ENCODE assay signal across 19 cellular contexts in the genomic region with DNA sequence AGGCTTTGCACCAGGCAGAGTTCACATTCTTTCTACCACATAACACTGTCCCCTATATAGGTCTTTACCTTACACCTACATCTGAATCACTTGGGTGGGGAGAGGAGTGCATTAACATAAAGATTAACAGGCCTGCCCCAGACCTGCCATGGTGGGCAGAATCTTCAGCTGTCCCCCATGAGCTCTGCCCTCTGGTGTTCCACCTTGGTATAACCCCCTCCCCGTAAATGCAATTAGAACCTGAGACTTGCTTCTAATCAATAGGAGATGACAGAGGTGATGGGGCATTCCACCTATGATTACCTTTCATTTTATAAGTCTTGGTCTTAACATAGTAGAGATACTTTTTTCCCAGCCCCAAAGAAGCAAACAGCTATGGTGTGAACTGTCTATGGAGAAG.
DNase-seq lines count a peak whose midpoint lies in the region; TF ChIP-seq lines count a peak whose summit lies in the region.
"Had no signal": no experiment of that assay in that cellular context is flagged by ENCODE, and none has a peak within 500 bp of the region (broad histone marks: within the 10 kb centered on the region; RNA-seq: fewer than 3 reads in every experiment).

No MANE protein-coding gene starts in this region.

- DNase-seq in GM12864 (ENCODE audit: low read depth): no peak
- DNase-seq in KBM-7: peak; percentile 28
- DNase-seq in WERI-Rb-1: peak; percentile 14
- DNase-seq in retinal pigment epithelial cell (ENCODE audit: low read depth): no peak
- DNase-seq in NCI-H345 treated with DMSO at 0.1 percent for 48 hours (lab: John Stamatoyannopoulos, UW; ENCODE audit: unreplicated experiment): no peak
- no peak for DNase-seq in stimulated activated CD8-positive, alpha-beta memory T cell treated with anti-CD3 and anti-CD28 coated beads, Interleukin-4, amount 100 ng/mL, for 48 hours
- no peak for DNase-seq in GM13977 (ENCODE audit: low spot score)
- DNase-seq: activated CD4-positive, alpha-beta memory T cell treated with anti-CD3 and anti-CD28 coated beads, Interleukin-2, amount 10 ng/mL, durations not matched to agents 7 days and 5 days; activated CD4-positive, CD25-positive, alpha-beta regulatory T cell; activated effector memory CD4-positive, alpha-beta T cell treated with anti-CD3 and anti-CD28 coated beads, Interleukin-2, amount 50 U/mL, for 16 hours; CD8-positive, alpha-beta memory T cell; DMS53; effector memory CD8-positive, alpha-beta T cell; mammary epithelial cell; NCI-H226; stimulated activated CD4-positive, alpha-beta T cell treated with anti-CD3 and anti-CD28 coated beads, Interleukin-4, amount 100 ng/mL, for 24 hours; stimulated activated naive CD8-positive, alpha-beta T cell treated with anti-CD3 and anti-CD28 coated beads, Interleukin-15, Interleukin-2, amounts not matched to agents 100 U/mL and 50 U/mL, for 24 hours; T-helper 9 cell had no signal

- TF ChIP-seq CTCF in GM12864 (IDR thresholded peaks at IDR 0.05; ENCODE audit: low read depth, low read length, missing control alignments) (peak; percentile 34), WERI-Rb-1 (IDR thresholded peaks at IDR 0.05; ENCODE audit: low read depth, low read length) (peak; percentile 48), retinal pigment epithelial cell (conservative IDR thresholded peaks at IDR 0.05; ENCODE audit: low read depth, low read length) (peak; percentile 25), GM13977 (IDR thresholded peaks at IDR 0.05; ENCODE audit: extremely low read depth, insufficient read depth, missing control alignments) (no peak)

- H3K9me3 ChIP-seq in WERI-Rb-1 (ENCODE audit: severe bottlenecking): peaks cover 3% of the 10 kb centered on the region

- in situ Hi-C loops in KBM-7 (cut with MboI; ENCODE audit: low pct_unique_long_range_greater_than_20kb, low sequenced_read_pairs) (no loop called here), GM13977 (cut with MboI; ENCODE audit: low pct_unique_long_range_greater_than_20kb, low sequenced_read_pairs, unreplicated experiment) (no loop called here)

- no peak overlapping the region for H3K27ac ChIP-seq in WERI-Rb-1
- H3K27ac ChIP-seq: esophagus muscularis mucosa had no signal

- H3K36me3 ChIP-seq in WERI-Rb-1: no peaks in the 10 kb centered on the region
- H3K36me3 ChIP-seq: esophagus muscularis mucosa had no signal

- H3K27me3 ChIP-seq in WERI-Rb-1 (ENCODE audit: insufficient read depth, low read depth, severe bottlenecking): no peaks in the 10 kb centered on the region

- H3K4me3 ChIP-seq in GM12864 (ENCODE audit: low read depth, low read length) (no peak overlapping the region), WERI-Rb-1 (ENCODE audit: low read depth, low read length) (no peak overlapping the region), retinal pigment epithelial cell (ENCODE audit: low read length) (no peak overlapping the region)
- H3K4me3 ChIP-seq: esophagus muscularis mucosa had no signal

Comparison
In these comparisons a context has a peak if more than half of its experiments do, and no peak if none do; other contexts are left out.
1. DNase-seq: peak in KBM-7 (single experiment) and WERI-Rb-1 (single experiment); none in GM12864 (single experiment), retinal pigment epithelial cell (single experiment), NCI-H345 treated with DMSO at 0.1 percent for 48 hours (single experiment), stimulated activated CD8-positive, alpha-beta memory T cell treated with anti-CD3 and anti-CD28 coated beads, Interleukin-4, amount 100 ng/mL, for 48 hours (single experiment) and GM13977 (single experiment).